8 cellular contexts compared by ENCODE assay signal in the genomic region with DNA sequence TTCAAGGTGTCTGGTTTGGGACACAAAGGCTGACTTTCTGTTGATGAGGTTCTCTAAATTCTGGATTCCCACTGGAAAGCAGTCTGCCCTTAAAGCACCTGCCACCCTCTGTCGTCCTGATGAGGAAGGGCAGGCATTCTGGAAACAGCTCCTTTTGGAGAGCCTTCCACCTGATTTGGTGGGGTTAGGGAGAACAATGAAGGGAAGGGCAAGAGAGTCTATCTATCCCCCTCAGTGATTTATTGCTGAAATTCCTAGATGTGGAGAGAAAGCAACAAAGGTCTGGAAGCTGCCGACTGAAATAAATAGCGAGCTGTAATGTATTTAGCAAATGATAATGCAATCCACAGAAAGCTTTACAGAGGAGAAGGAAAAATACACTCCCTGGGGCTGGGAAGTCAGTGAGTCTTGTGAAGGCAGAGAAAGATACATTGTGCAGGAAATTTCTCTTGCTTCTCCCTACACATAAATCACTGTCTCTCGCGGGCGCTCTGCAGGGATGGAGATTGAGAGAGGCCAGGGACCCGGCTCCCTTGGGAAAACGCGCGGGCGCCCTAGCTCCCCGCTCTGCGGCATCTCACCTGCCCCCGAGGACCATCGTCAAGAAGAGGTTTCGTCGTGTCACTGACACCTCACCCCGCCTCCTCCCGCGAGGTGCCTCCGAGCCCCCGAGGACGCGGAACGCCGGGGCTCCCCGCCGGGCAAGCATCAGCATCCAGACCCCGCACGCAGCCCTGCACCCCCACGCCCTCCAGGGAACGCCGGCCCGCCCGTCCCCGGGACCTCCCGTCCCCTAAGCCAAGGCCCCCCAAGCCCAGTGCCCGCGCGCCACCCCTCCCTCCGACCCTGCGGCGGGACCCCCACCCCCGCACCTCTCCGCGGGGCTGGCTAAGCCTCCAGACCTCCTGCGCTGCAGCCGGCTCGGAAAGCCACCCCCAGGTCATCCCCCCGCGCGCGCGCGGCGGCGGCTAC. TPM values are rescaled to one million over a fixed set of nuclear protein-coding genes. Genes with fewer than 3 reads are reported as not detected.
DNase-seq lines count a peak whose midpoint lies in the region; ATAC-seq and TF ChIP-seq lines count a peak whose summit lies in the region.

No MANE protein-coding gene starts in this region.

- no peak for TF ChIP-seq POLR2A in right lobe of liver (IDR thresholded peaks at IDR 0.05)

- H3K9me3 ChIP-seq in cardiac muscle cell (ENCODE audit: low read depth), result no peaks in the 10 kb centered on the region
- H3K9me3 ChIP-seq in colonic mucosa, result no peaks in the 10 kb centered on the region
- no peaks in the 10 kb centered on the region for H3K9me3 ChIP-seq in right lobe of liver

- H3K27ac ChIP-seq in cardiac muscle cell (peak overlapping the region; percentile 98), colonic mucosa (peak overlapping the region; percentile 24), right lobe of liver (peak overlapping the region in 1 of 3 donors; percentile 98)

- peak; percentile 24 to 40 (median 30) for ATAC-seq in right lobe of liver
- no peak for ATAC-seq in HG02642 (IDR thresholded peaks at IDR 0.05; ENCODE audit: poor library complexity, unreplicated experiment)

- peak overlapping the region; percentile 37 to 57 for H3K9ac ChIP-seq in colonic mucosa (ENCODE audit: low read depth in 2 of 2, low read length in 2 of 2)

- DNase-seq in cardiac muscle cell (ENCODE audit: low read depth in 1 of 2, low spot score in 1 of 2) (peak; percentile 31 to 55), cardiac septum (ENCODE audit: low spot score) (no peak), KBM-7 (peak; percentile 16), SW 1271 (lab: John Stamatoyannopoulos, UW) (peak; percentile 35 to 38), colonic mucosa (peak; percentile 35), right lobe of liver (peak; percentile 40 to 67 (median 60))
- DNase-seq in stimulated activated CD4-positive, alpha-beta T cell treated with anti-CD3 and anti-CD28 coated beads, Interleukin-4, amount 100 ng/mL, for 48 hours (ENCODE audit: low read depth in 2 of 2), result peak; percentile 9 to 12

- peak overlapping the region; percentile 98 for H3K4me3 ChIP-seq in cardiac muscle cell
- H3K4me3 ChIP-seq in colonic mucosa, result peak overlapping the region; percentile 63
- H3K4me3 ChIP-seq in right lobe of liver, result peak overlapping the region; percentile 57 to 71 (median 58)

- peaks cover 15% of the 10 kb centered on the region for H3K4me1 ChIP-seq in cardiac muscle cell (ENCODE audit: low read depth)
- H3K4me1 ChIP-seq in colonic mucosa, result no peaks in the 10 kb centered on the region
- H3K4me1 ChIP-seq in right lobe of liver, result peaks cover 0 to 19% (median 7%) of the 10 kb centered on the region in 4 donors

- peak; percentile 49 for TF ChIP-seq CTCF in cardiac muscle cell (IDR thresholded peaks at IDR 0.05; ENCODE audit: low read depth, low read length)
- peak; percentile 28 for TF ChIP-seq CTCF in colonic mucosa (IDR thresholded peaks at IDR 0.05)
- TF ChIP-seq CTCF in right lobe of liver (IDR thresholded peaks at IDR 0.05), result peak; percentile 40 to 65 (median 58)

- intact Hi-C loops in cardiac septum (cut with DNase I), result loop anchor here (2.0 to 10.0 kb wide), 4 partner anchors 53 to 203 kb away; partner anchors contain the start of genes FOXRED1 and SRPRA
- intact Hi-C loops in colonic mucosa (cut with DNase I), result loop anchor here (5.0 kb wide), 1 partner anchor 120 kb away; no protein-coding TSS in a partner anchor
- intact Hi-C loops in right lobe of liver (cut with DNase I), result no loop called here

- no peaks in the 10 kb centered on the region for H3K36me3 ChIP-seq in cardiac muscle cell
- no peaks in the 10 kb centered on the region for H3K36me3 ChIP-seq in colonic mucosa
- H3K36me3 ChIP-seq in right lobe of liver, result no peaks in the 10 kb centered on the region

- 4% methylated on average over 8 of the region's 57 CpGs for WGBS in right lobe of liver (ENCODE audit: insufficient coverage, low coverage, low lambda C conversion rate, missing lambda C conversion rate)

- in situ Hi-C loops in KBM-7 (cut with MboI; ENCODE audit: low pct_unique_long_range_greater_than_20kb, low sequenced_read_pairs), result no loop called here

- no peaks in the 10 kb centered on the region for H3K27me3 ChIP-seq in cardiac muscle cell
- no peaks in the 10 kb centered on the region for H3K27me3 ChIP-seq in colonic mucosa
- no peaks in the 10 kb centered on the region for H3K27me3 ChIP-seq in right lobe of liver

RNA-seq across cellular contexts. Expression of gene CDON, which starts 0.7 kb away (rescaled TPM):
- total RNA-seq in cardiac muscle cell (13.3 and 17.3 TPM in 2 replicates), cardiac septum (4.4 TPM), colonic mucosa (10 to 100 TPM in 1 of 2 donors, 1 to 10 TPM in 1; 2.3 to 10.5 TPM), right lobe of liver (1 to 10 TPM; 1.8 to 4.1 (median 3.3) TPM)
- polyA plus RNA-seq in cardiac muscle cell, result 5.5 and 5.7 TPM in 2 replicates

Comparison
In these comparisons a context has a peak if more than half of its experiments do, and no peak if none do; other contexts are left out.
1. intact Hi-C loops: an anchor here in cardiac septum (2.0 to 10.0 kb wide) and colonic mucosa (5.0 kb wide); none called in right lobe of liver.